Comparison of ENCODE assay signal across 8 cellular contexts in genomic region chr16:66382171-66382965, GRCh38. TPM values are rescaled to one million over a fixed set of nuclear protein-coding genes. Genes with fewer than 3 reads are reported as not detected.
DNase-seq lines count a peak whose midpoint lies in the region; ATAC-seq and TF ChIP-seq lines count a peak whose summit lies in the region.

No MANE protein-coding gene starts in this region.

- H3K9ac ChIP-seq in HUES6 (ENCODE audit: low read length): peak overlapping the region; percentile 39

- H3K27ac Mint-ChIP-seq in chondrocyte (ENCODE audit: unreplicated experiment) (peak overlapping the region; percentile 86), type B pancreatic cell (peak overlapping the region; percentile 59)

- peaks cover 6% of the 10 kb centered on the region for H3K9me3 Mint-ChIP-seq in chondrocyte (ENCODE audit: low read depth)
- peaks cover 5% of the 10 kb centered on the region for H3K9me3 Mint-ChIP-seq in type B pancreatic cell

- H3K9me3 ChIP-seq in HUES6 (ENCODE audit: control insufficient read depth, insufficient read depth, low read depth, low read length): no peaks in the 10 kb centered on the region

- H3K36me3 Mint-ChIP-seq in chondrocyte (ENCODE audit: low read depth) (no peaks in the 10 kb centered on the region), type B pancreatic cell (peaks cover 5% of the 10 kb centered on the region)

- no peak for ATAC-seq in HG03159 (IDR thresholded peaks at IDR 0.05; ENCODE audit: unreplicated experiment)

- H3K4me3 Mint-ChIP-seq in chondrocyte (ENCODE audit: unreplicated experiment): no peak overlapping the region
- H3K4me3 Mint-ChIP-seq in type B pancreatic cell: no peak overlapping the region

- no peaks in the 10 kb centered on the region for H3K27me3 ChIP-seq in HUES6 (ENCODE audit: control insufficient read depth, insufficient read depth, low read length)

- TF ChIP-seq CTCF in chondrocyte (IDR thresholded peaks at IDR 0.05) (peak; percentile 33), type B pancreatic cell (conservative IDR thresholded peaks at IDR 0.05) (no peak)

- DNase-seq in chondrocyte (ENCODE audit: low spot score) (no peak), kidney tubule cell (ENCODE audit: low spot score) (peak; percentile 99), type B pancreatic cell (ENCODE audit: extremely low spot score, unreplicated experiment) (no peak), SKM-1 treated with dmso at 0.1 percent for 144 hours (lab: John Stamatoyannopoulos, UW; ENCODE audit: unreplicated experiment) (no peak), SHP77 (lab: John Stamatoyannopoulos, UW) (no peak), KBM-7 (no peak)

- peak overlapping the region; percentile 1; the same call in 1 of the 2 replicates for H3K27ac ChIP-seq in HUES6 (ENCODE audit: low read depth, low read length)

- H3K27me3 Mint-ChIP-seq in chondrocyte (ENCODE audit: low read depth): no peaks in the 10 kb centered on the region
- no peaks in the 10 kb centered on the region for H3K27me3 Mint-ChIP-seq in type B pancreatic cell

- no peaks in the 10 kb centered on the region for H3K36me3 ChIP-seq in HUES6 (ENCODE audit: control insufficient read depth, insufficient read depth, low read length)

- H3K4me1 Mint-ChIP-seq in chondrocyte (ENCODE audit: low read depth): peaks cover 21% of the 10 kb centered on the region
- H3K4me1 Mint-ChIP-seq in type B pancreatic cell (ENCODE audit: unreplicated experiment): peaks cover 22% of the 10 kb centered on the region

- in situ Hi-C loops in KBM-7 (cut with MboI; ENCODE audit: low pct_unique_long_range_greater_than_20kb, low sequenced_read_pairs): no loop called here

- peaks cover 16% of the 10 kb centered on the region for H3K4me1 ChIP-seq in HUES6 (ENCODE audit: control insufficient read depth, insufficient read depth, low read length)

- H3K4me3 ChIP-seq in HUES6 (ENCODE audit: low read depth, low read length): no peak overlapping the region

RNA-seq across cellular contexts. Expression of gene CDH5, which starts 15.9 kb away (rescaled TPM):
- not detected in 3 replicates for total RNA-seq in chondrocyte
- 0.40 and 0.46 TPM in 2 replicates for total RNA-seq in type B pancreatic cell (ENCODE audit: low replicate concordance)

RNA-seq across cellular contexts. Expression of gene BEAN1, which starts 44.7 kb away (rescaled TPM):
- total RNA-seq in chondrocyte (3.1 to 4.1 TPM (median 3.7 TPM) in 3 replicates), type B pancreatic cell (ENCODE audit: low replicate concordance) (1.1 and 3.2 TPM in 2 replicates)
